Comparison of ENCODE assay signal across 8 cellular contexts in the genomic region with DNA sequence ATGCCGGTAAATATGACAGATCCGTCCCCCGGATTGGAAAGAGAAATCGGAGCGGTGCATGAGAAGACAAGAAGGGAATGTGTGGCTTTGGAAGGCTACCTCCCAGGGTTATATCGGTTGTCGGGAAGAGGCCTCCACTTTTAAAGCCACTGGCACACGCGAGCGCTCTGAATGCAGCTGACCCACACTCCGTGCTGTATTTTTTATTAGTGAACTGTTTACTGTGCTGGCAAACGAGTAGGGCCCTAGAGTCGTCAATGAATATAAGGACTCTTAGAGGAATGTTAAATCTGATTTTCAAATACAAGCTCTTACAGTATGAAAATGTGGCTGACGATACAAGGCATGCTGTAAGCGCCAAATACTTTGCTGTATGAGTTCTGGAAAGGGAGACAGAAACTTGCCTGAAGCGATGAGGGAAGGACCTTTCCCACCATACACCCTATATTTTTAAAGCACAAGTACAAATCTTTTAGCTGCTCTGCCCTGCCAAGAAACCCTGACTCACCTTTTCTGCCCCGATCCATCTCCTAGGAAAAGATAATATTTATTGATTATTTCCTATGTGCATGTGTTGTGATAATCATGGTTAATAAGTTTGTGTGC.
A peak's percentile ranks its signal among the peaks of the same experiment; 100 is the strongest.
DNase-seq lines count a peak whose midpoint lies in the region; ATAC-seq and TF ChIP-seq lines count a peak whose summit lies in the region.

No MANE protein-coding gene starts in this region.

- no peaks in the 10 kb centered on the region; the same call in 1 of the 2 replicates for H4K20me1 ChIP-seq in BLaER1

- peak overlapping the region; percentile 90 for H3K4me2 ChIP-seq in BLaER1

- no peaks in the 10 kb centered on the region for H3K9me3 Mint-ChIP-seq in activated naive CD8-positive, alpha-beta T cell (ENCODE audit: low read depth)
- H3K9me3 Mint-ChIP-seq in stimulated activated memory B cell treated with anti-CD40 and anti-IgM and Interleukin-4, amounts not matched to agents 10 μg/mL and 1 μg/mL and 100 μg/mL, for 72 hours = no peaks in the 10 kb centered on the region

- ATAC-seq in stimulated activated memory B cell treated with anti-CD40 and anti-IgM and Interleukin-4, amounts not matched to agents 10 μg/mL and 1 μg/mL and 100 μg/mL, for 72 hours = no peak
- ATAC-seq in GM21367 (IDR thresholded peaks at IDR 0.05; ENCODE audit: unreplicated experiment) = no peak

- H3K4me3 ChIP-seq in BLaER1 (peak overlapping the region; percentile 94), HFF-Myc (replicated peaks; ENCODE audit: low read depth, low read length) (peak overlapping the region; percentile 57), iPS-18a (ENCODE audit: low read length) (peak overlapping the region; percentile 84)

- H3K36me3 ChIP-seq in BLaER1 (no peaks in the 10 kb centered on the region), iPS-18a (ENCODE audit: control insufficient read depth, low read depth, low read length) (no peaks in the 10 kb centered on the region)

- no peaks in the 10 kb centered on the region for H3K9me3 ChIP-seq in BLaER1
- no peaks in the 10 kb centered on the region for H3K9me3 ChIP-seq in iPS-18a (ENCODE audit: control insufficient read depth, low read depth, low read length)

- TF ChIP-seq CTCF in HFF-Myc (IDR thresholded peaks at IDR 0.05; ENCODE audit: low read depth, low read length, missing control alignments) = no peak

- no peaks in the 10 kb centered on the region for H3K27me3 Mint-ChIP-seq in activated naive CD8-positive, alpha-beta T cell
- no peaks in the 10 kb centered on the region for H3K27me3 Mint-ChIP-seq in stimulated activated memory B cell treated with anti-CD40 and anti-IgM and Interleukin-4, amounts not matched to agents 10 μg/mL and 1 μg/mL and 100 μg/mL, for 72 hours

- no peaks in the 10 kb centered on the region for H3K27me3 ChIP-seq in BLaER1
- peaks cover 10% of the 10 kb centered on the region for H3K27me3 ChIP-seq in iPS-18a (ENCODE audit: control insufficient read depth, insufficient read depth, low read length)

- H3K4me1 Mint-ChIP-seq in activated naive CD8-positive, alpha-beta T cell (ENCODE audit: low read depth) = peaks cover 37% of the 10 kb centered on the region
- peaks cover 38% of the 10 kb centered on the region for H3K4me1 Mint-ChIP-seq in stimulated activated memory B cell treated with anti-CD40 and anti-IgM and Interleukin-4, amounts not matched to agents 10 μg/mL and 1 μg/mL and 100 μg/mL, for 72 hours

- H3K4me3 Mint-ChIP-seq in activated naive CD8-positive, alpha-beta T cell = peak overlapping the region; percentile 93
- H3K4me3 Mint-ChIP-seq in stimulated activated memory B cell treated with anti-CD40 and anti-IgM and Interleukin-4, amounts not matched to agents 10 μg/mL and 1 μg/mL and 100 μg/mL, for 72 hours = peak overlapping the region; percentile 98

- DNase-seq in HFF-Myc (ENCODE audit: extremely low read depth, low read depth) (no peak), AG20443 (ENCODE audit: low spot score) (no peak)
- DNase-seq in NK-92 treated with Interleukin-12 subunit alpha and Interleukin-12 subunit beta, amount 100 ng/mL, for 24 hours (lab: John Stamatoyannopoulos, UW) = no peak

- peak overlapping the region; percentile 88 for H3K9ac ChIP-seq in BLaER1
- H3K9ac ChIP-seq in iPS-18a (ENCODE audit: low read length) = peak overlapping the region; percentile 91

- peak overlapping the region; percentile 94 for H3K27ac Mint-ChIP-seq in activated naive CD8-positive, alpha-beta T cell
- peak overlapping the region; percentile 98 for H3K27ac Mint-ChIP-seq in stimulated activated memory B cell treated with anti-CD40 and anti-IgM and Interleukin-4, amounts not matched to agents 10 μg/mL and 1 μg/mL and 100 μg/mL, for 72 hours

- H3K4me1 ChIP-seq in BLaER1 = peaks cover 31% of the 10 kb centered on the region
- H3K4me1 ChIP-seq in iPS-18a (ENCODE audit: control insufficient read depth, low read depth, low read length) = peaks cover 21% of the 10 kb centered on the region

- peak overlapping the region; percentile 92 for H3K27ac ChIP-seq in BLaER1
- H3K27ac ChIP-seq in iPS-18a (ENCODE audit: low read length) = no peak overlapping the region

- no peaks in the 10 kb centered on the region for H3K36me3 Mint-ChIP-seq in activated naive CD8-positive, alpha-beta T cell
- peaks cover 5% of the 10 kb centered on the region for H3K36me3 Mint-ChIP-seq in stimulated activated memory B cell treated with anti-CD40 and anti-IgM and Interleukin-4, amounts not matched to agents 10 μg/mL and 1 μg/mL and 100 μg/mL, for 72 hours
